Comparison of ENCODE assay signal across 23 cellular contexts in genomic region chr10:3142146-3142875, GRCh38. TPM values are rescaled to one million over a fixed set of nuclear protein-coding genes. Genes with fewer than 3 reads are reported as not detected.
DNase-seq lines count a peak whose midpoint lies in the region; ATAC-seq and TF ChIP-seq lines count a peak whose summit lies in the region.
"Had no signal": no experiment of that assay in that cellular context is flagged by ENCODE, and none has a peak within 500 bp of the region (broad histone marks: within the 10 kb centered on the region; RNA-seq: fewer than 3 reads in every experiment).

No MANE protein-coding gene starts in this region.

- no peak overlapping the region for H3K4me3 Mint-ChIP-seq in stimulated activated naive B cell treated with anti-CD40 and anti-IgM and Interleukin-4, amounts not matched to agents 10 μg/mL and 1 μg/mL and 100 μg/mL, for 72 hours
- H3K4me3 Mint-ChIP-seq: type B pancreatic cell had no signal

- H3K4me2 ChIP-seq in IMR-90 (ENCODE audit: low read depth, low read length): no peak overlapping the region

- H3K9ac ChIP-seq in IMR-90 (ENCODE audit: low read depth, low read length): no peak overlapping the region

- WGBS in IMR-90 (ENCODE audit: extremely low coverage in 2 of 2, insufficient read length in 1 of 2), 2 experiments: 73% methylated on average over 3 of the region's 14 CpGs; no CpG with 5 or more reads in 1 of the 2 experiments

- peak overlapping the region; percentile 25 for H3K27ac Mint-ChIP-seq in stimulated activated naive B cell treated with anti-CD40 and anti-IgM and Interleukin-4, amounts not matched to agents 10 μg/mL and 1 μg/mL and 100 μg/mL, for 72 hours
- H3K27ac Mint-ChIP-seq: type B pancreatic cell had no signal

- H4K5ac ChIP-seq in IMR-90 (ENCODE audit: low read depth, low read length): no peak overlapping the region

- peak; percentile 18 for ATAC-seq in IMR-90 (ENCODE audit: low read depth)
- peak in 1 of 2 donors; percentile 16 for ATAC-seq in stimulated activated naive B cell treated with anti-CD40 and anti-IgM and Interleukin-4, amounts not matched to agents 10 μg/mL and 1 μg/mL and 100 μg/mL, for 72 hours (replicated peaks)
- no peak for ATAC-seq in GM21576 (IDR thresholded peaks at IDR 0.05; ENCODE audit: unreplicated experiment)
- ATAC-seq: lower lobe of right lung, PC-3 had no signal

- H2BK15ac ChIP-seq in IMR-90 (ENCODE audit: low read depth, low read length): no peak overlapping the region

- in situ Hi-C loops in IMR-90 (cut with MboI; ENCODE audit: low sequenced_read_pairs): no loop called here

- intact Hi-C loops in IMR-90 (cut with micrococcal nuclease): no loop called here

- no peaks in the 10 kb centered on the region for H3K9me3 ChIP-seq in IMR-90 (ENCODE audit: control insufficient read depth, insufficient read depth, low read length)
- H3K9me3 ChIP-seq: lower lobe of right lung, SJCRH30, spleen had no signal

- H3K4ac ChIP-seq in IMR-90 (ENCODE audit: low read depth, low read length): no peak overlapping the region

- H2BK20ac ChIP-seq in IMR-90 (ENCODE audit: low read depth, low read length): no peak overlapping the region

- POLR2A ChIA-PET in IMR-90 (lab: Charles Lee; ENCODE audit: unreplicated experiment): no interaction called here

- BruUV-seq in IMR-90 (replicated peaks; lab: Mats Ljungman, UMichigan): no TSS peak

- H3K9me3 Mint-ChIP-seq in stimulated activated naive B cell treated with anti-CD40 and anti-IgM and Interleukin-4, amounts not matched to agents 10 μg/mL and 1 μg/mL and 100 μg/mL, for 72 hours: no peaks in the 10 kb centered on the region
- H3K9me3 Mint-ChIP-seq: type B pancreatic cell had no signal

- H4K20me1 ChIP-seq in IMR-90 (ENCODE audit: insufficient read depth, low read length): peaks cover 4% of the 10 kb centered on the region

- dilution Hi-C loops in IMR-90 (cut with HindIII; ENCODE audit: low sequenced_read_pairs, unreplicated experiment): no loop called here

- 0 out of 2 replicates have a peak, but pooled peaks cover 3% of the 10 kb centered on the region for H3K9me1 ChIP-seq in IMR-90 (ENCODE audit: insufficient read depth, low read length)

- peaks cover 52 to 75% of the 10 kb centered on the region in 2 donors for H3K36me3 Mint-ChIP-seq in stimulated activated naive B cell treated with anti-CD40 and anti-IgM and Interleukin-4, amounts not matched to agents 10 μg/mL and 1 μg/mL and 100 μg/mL, for 72 hours

- DNase-seq in activated effector memory CD4-positive, alpha-beta T cell treated with anti-CD3 and anti-CD28 coated beads, Interleukin-2, amount 50 U/mL, for 16 hours: peak; percentile 58
- no peak for DNase-seq in activated effector memory CD4-positive, alpha-beta T cell treated with Interleukin-2 at 50 U/mL for 16 hours
- DNase-seq in IMR-90 (no peak), epithelial cell of prostate (ENCODE audit: low read depth, low spot score) (no peak), NOMO-1 treated with dmso at 0.1 percent for 144 hours (lab: John Stamatoyannopoulos, UW; ENCODE audit: unreplicated experiment) (no peak), UCSD-AML1 (lab: John Stamatoyannopoulos, UW; ENCODE audit: unreplicated experiment) (no peak)
- no peak for DNase-seq in stimulated activated naive B cell treated with anti-CD40 and anti-IgM and Interleukin-4, amounts not matched to agents 10 μg/mL and 1 μg/mL and 100 μg/mL, for 72 hours
- DNase-seq: C1 segment of cervical spinal cord; effector memory CD4-positive, alpha-beta T cell; GOT3; lower lobe of right lung; NCI-H1105; NCI-H2029 treated with DMSO at 0.1 percent for 48 hours; occipital lobe; PC-3; retina; SJCRH30; spleen; stimulated activated CD4-positive, alpha-beta T cell treated with anti-CD3 and anti-CD28 coated beads, Interleukin-4, amount 100 ng/mL, for 24 hours; T-helper 2 cell had no signal

- no peak overlapping the region for H4K8ac ChIP-seq in IMR-90 (ENCODE audit: low read depth in 2 of 2, low read length in 2 of 2)

- H3K14ac ChIP-seq in IMR-90 (replicated peaks; ENCODE audit: low read depth, low read length): no peak overlapping the region

- H3K27me3 ChIP-seq in IMR-90 (ENCODE audit: control insufficient read depth, insufficient read depth, low read length): no peaks in the 10 kb centered on the region
- H3K27me3 ChIP-seq: SJCRH30, spleen had no signal

- H2AFZ ChIP-seq in IMR-90 (replicated peaks; ENCODE audit: low read length, poor library complexity): no peak overlapping the region

- H2BK5ac ChIP-seq in IMR-90 (ENCODE audit: low read depth, low read length, poor library complexity, severe bottlenecking): no peak overlapping the region

- H3K27ac ChIP-seq in IMR-90 (ENCODE audit: insufficient read depth, low read length): no peak overlapping the region
- H3K27ac ChIP-seq in epithelial cell of prostate: peak overlapping the region; percentile 2
- H3K27ac ChIP-seq: lower lobe of right lung, SJCRH30, spleen, VCaP had no signal

- TF ChIP-seq CTCF in IMR-90 (conservative IDR thresholded peaks at IDR 0.05; ENCODE audit: low read depth, low read length): no peak

- no peak overlapping the region for H4K91ac ChIP-seq in IMR-90 (ENCODE audit: insufficient read depth, low read depth, low read length)

- H3K23ac ChIP-seq in IMR-90 (ENCODE audit: low read depth, low read length): no peak overlapping the region

- H3K18ac ChIP-seq in IMR-90 (ENCODE audit: low read depth, low read length): no peak overlapping the region

- H2AK9ac ChIP-seq in IMR-90 (replicated peaks; ENCODE audit: low read depth, low read length, poor library complexity): no peak overlapping the region

- no peak overlapping the region for H3K56ac ChIP-seq in IMR-90 (ENCODE audit: extremely low read depth, insufficient read depth, low read length)

- TF ChIP-seq RAD21 in IMR-90 (IDR thresholded peaks at IDR 0.05; ENCODE audit: low read length): no peak

- H2BK120ac ChIP-seq in IMR-90 (ENCODE audit: low read depth, low read length): no peak overlapping the region

- no peak overlapping the region for H2AK5ac ChIP-seq in IMR-90 (ENCODE audit: low read depth, low read length)

- no peak for TF ChIP-seq POLR2A in IMR-90 (IDR thresholded peaks at IDR 0.05; ENCODE audit: low read depth, low read length)

- H3K4me3 ChIP-seq in IMR-90 (ENCODE audit: insufficient read depth, low read depth, low read length): no peak overlapping the region
- H3K4me3 ChIP-seq: lower lobe of right lung, SJCRH30, spleen had no signal

- peaks cover 14 to 24% of the 10 kb centered on the region in 2 experiments for H3K79me1 ChIP-seq in IMR-90 (ENCODE audit: low read depth in 1 of 2, low read length in 2 of 2)

- CTCF ChIA-PET in IMR-90 (lab: Yijun Ruan, JAX): no interaction called here

- H3K27me3 Mint-ChIP-seq in stimulated activated naive B cell treated with anti-CD40 and anti-IgM and Interleukin-4, amounts not matched to agents 10 μg/mL and 1 μg/mL and 100 μg/mL, for 72 hours: no peaks in the 10 kb centered on the region
- H3K27me3 Mint-ChIP-seq: type B pancreatic cell had no signal

- peaks cover 2% of the 10 kb centered on the region; the same call in 1 of the 2 replicates for H3K4me1 ChIP-seq in IMR-90 (ENCODE audit: control insufficient read depth, insufficient read depth, low read length)
- H3K4me1 ChIP-seq: lower lobe of right lung, SJCRH30, spleen had no signal

- peaks cover 80% of the 10 kb centered on the region for H3K36me3 ChIP-seq in IMR-90 (ENCODE audit: control insufficient read depth, insufficient read depth, low read length)
- H3K36me3 ChIP-seq: SJCRH30 had no signal

- peaks cover 0 to 2% of the 10 kb centered on the region in 2 donors for H3K4me1 Mint-ChIP-seq in stimulated activated naive B cell treated with anti-CD40 and anti-IgM and Interleukin-4, amounts not matched to agents 10 μg/mL and 1 μg/mL and 100 μg/mL, for 72 hours

TF ChIP-seq in IMR-90, 13 proteins besides CTCF, POLR2A, EP300 and RAD21:
- TF ChIP-seq FOS (IDR thresholded peaks at IDR 0.05; ENCODE audit: low read depth, low read length) (no peak), USF2 (IDR thresholded peaks at IDR 0.05; ENCODE audit: low read depth, low read length) (no peak), SMC3 (IDR thresholded peaks at IDR 0.05; ENCODE audit: low read depth, low read length) (no peak), NFE2L2 (IDR thresholded peaks at IDR 0.05; ENCODE audit: low read depth, low read length) (no peak), RFX5 (IDR thresholded peaks at IDR 0.05; ENCODE audit: low read depth, low read length) (no peak), MXI1 (IDR thresholded peaks at IDR 0.05; ENCODE audit: borderline replicate concordance, low read depth, low read length) (no peak), CEBPB (IDR thresholded peaks at IDR 0.05; ENCODE audit: low read depth, low read length) (no peak), MAZ (IDR thresholded peaks at IDR 0.05; ENCODE audit: borderline replicate concordance, low read depth, low read length) (no peak), RCOR1 (IDR thresholded peaks at IDR 0.05; ENCODE audit: insufficient replicate concordance, low read length) (no peak), MAFK (IDR thresholded peaks at IDR 0.05; ENCODE audit: low read depth, low read length) (no peak), BHLHE40 (IDR thresholded peaks at IDR 0.05; ENCODE audit: low read depth, low read length) (no peak), ELK1 (IDR thresholded peaks at IDR 0.05; ENCODE audit: borderline replicate concordance, low read depth, low read length) (no peak), CHD1 (IDR thresholded peaks at IDR 0.05; ENCODE audit: low read depth, low read length) (no peak)

RNA-seq across cellular contexts. Expression of gene PITRM1, which starts 30.3 kb away (rescaled TPM):
- 111 and 124 TPM in 2 replicates for total RNA-seq in IMR-90 (2012; rRNA removed)
- 92.3 and 97.1 TPM in 2 replicates for polyA plus RNA-seq in IMR-90 (2012; rRNA removed)
- 54.3 and 69.2 TPM in 2 replicates for polyA plus RNA-seq in IMR-90 (2012; cell fraction: cytosol; rRNA removed)
- 219 and 253 TPM in 2 replicates for polyA plus RNA-seq in IMR-90 (2012; cell fraction: nucleus; rRNA removed; ENCODE audit: low replicate concordance)
